Comparison of ENCODE assay signal across 8 cellular contexts in the genomic region with DNA sequence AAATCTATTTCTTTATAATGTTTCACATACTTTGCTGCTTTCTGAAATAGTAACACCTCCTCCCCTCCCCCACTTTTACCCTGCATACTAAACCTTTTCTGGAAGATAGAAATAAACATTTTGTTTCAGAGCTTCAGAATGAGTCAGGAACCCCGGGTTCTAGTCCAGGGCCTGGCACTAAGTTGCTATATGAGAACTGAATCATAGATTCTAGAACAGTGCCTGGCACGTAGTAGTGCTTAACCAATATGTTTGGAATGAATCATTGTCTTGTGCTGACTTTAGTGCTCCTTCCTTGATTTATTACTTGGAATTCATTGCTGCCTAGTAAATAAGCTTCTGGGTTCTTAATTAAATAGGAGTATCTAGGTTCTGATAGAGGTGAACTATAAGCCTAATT. TPM values are rescaled to one million over a fixed set of nuclear protein-coding genes. Genes with fewer than 3 reads are reported as not detected.
DNase-seq lines count a peak whose midpoint lies in the region; ATAC-seq and TF ChIP-seq lines count a peak whose summit lies in the region.

No MANE protein-coding gene starts in this region.

- no peaks in the 10 kb centered on the region for H3K27me3 ChIP-seq in MM.1S (replicated peaks; ENCODE audit: insufficient read depth, low read length)

- peaks cover 91% of the 10 kb centered on the region for H3K79me2 ChIP-seq in MM.1S (ENCODE audit: low read length)

- H3K27ac ChIP-seq in MM.1S (ENCODE audit: low read length), result no peak overlapping the region

- no peaks in the 10 kb centered on the region for H3K9me2 ChIP-seq in MM.1S (replicated peaks; ENCODE audit: insufficient read depth, low read length)

- H3K9ac ChIP-seq in MM.1S (ENCODE audit: low read length), result no peak overlapping the region

- peaks cover 88% of the 10 kb centered on the region for H3K4me1 Mint-ChIP-seq in activated CD8-positive, alpha-beta T cell treated with anti-CD3 and anti-CD28 coated beads for 36 hours (ENCODE audit: low read depth)
- peaks cover 84% of the 10 kb centered on the region for H3K4me1 Mint-ChIP-seq in stimulated activated naive CD8-positive, alpha-beta T cell treated with anti-CD3 and anti-CD28 coated beads, Interleukin-15, amount 100 ng/mL, for 72 hours

- peak overlapping the region; percentile 45 for H3K4me3 Mint-ChIP-seq in activated CD8-positive, alpha-beta T cell treated with anti-CD3 and anti-CD28 coated beads for 36 hours
- peak overlapping the region; percentile 56 to 78 for H3K4me3 Mint-ChIP-seq in stimulated activated naive CD8-positive, alpha-beta T cell treated with anti-CD3 and anti-CD28 coated beads, Interleukin-15, amount 100 ng/mL, for 72 hours

- no peaks in the 10 kb centered on the region; the same call in 1 of the 2 replicates for H4K20me1 ChIP-seq in MM.1S (ENCODE audit: insufficient read depth, low read length)

- H3K4me1 ChIP-seq in MM.1S (ENCODE audit: low read length), result no peaks in the 10 kb centered on the region

- H3F3A ChIP-seq in MM.1S (ENCODE audit: insufficient read depth, low read length), result no peaks in the 10 kb centered on the region

- H3K27me3 Mint-ChIP-seq in activated CD8-positive, alpha-beta T cell treated with anti-CD3 and anti-CD28 coated beads for 36 hours, result no peaks in the 10 kb centered on the region
- H3K27me3 Mint-ChIP-seq in stimulated activated naive CD8-positive, alpha-beta T cell treated with anti-CD3 and anti-CD28 coated beads, Interleukin-15, amount 100 ng/mL, for 72 hours, result no peaks in the 10 kb centered on the region

- intact Hi-C loops in activated CD8-positive, alpha-beta T cell treated with anti-CD3 and anti-CD28 coated beads for 36 hours (cut with micrococcal nuclease), result loop anchor here (5.0 kb wide), 1 partner anchor 304 kb away; no protein-coding TSS in a partner anchor

- no peak overlapping the region for H2AFZ ChIP-seq in MM.1S (ENCODE audit: low read length)

- peaks cover 4% of the 10 kb centered on the region for H3K9me3 Mint-ChIP-seq in activated CD8-positive, alpha-beta T cell treated with anti-CD3 and anti-CD28 coated beads for 36 hours
- peaks cover 7 to 9% of the 10 kb centered on the region in 2 donors for H3K9me3 Mint-ChIP-seq in stimulated activated naive CD8-positive, alpha-beta T cell treated with anti-CD3 and anti-CD28 coated beads, Interleukin-15, amount 100 ng/mL, for 72 hours

- no peaks in the 10 kb centered on the region for H3K9me3 ChIP-seq in MM.1S (replicated peaks; ENCODE audit: insufficient read depth, low read length)

- H3K27ac Mint-ChIP-seq in activated CD8-positive, alpha-beta T cell treated with anti-CD3 and anti-CD28 coated beads for 36 hours, result peak overlapping the region; percentile 95
- peak overlapping the region; percentile 56 to 95 for H3K27ac Mint-ChIP-seq in stimulated activated naive CD8-positive, alpha-beta T cell treated with anti-CD3 and anti-CD28 coated beads, Interleukin-15, amount 100 ng/mL, for 72 hours

- DNase-seq in activated CD4-positive, alpha-beta T cell treated with anti-CD3 and anti-CD28 coated beads for 24 hours (ENCODE audit: low read depth in 2 of 2), result peak; percentile 25 to 55
- no peak for DNase-seq in activated CD4-positive, alpha-beta T cell treated with anti-CD3 and anti-CD28 coated beads for 1 hour
- DNase-seq in activated CD8-positive, alpha-beta T cell treated with anti-CD3 and anti-CD28 coated beads for 36 hours, result peak; percentile 82
- DNase-seq in iris pigment epithelial cell (ENCODE audit: low read depth), result peak; percentile 88
- DNase-seq in stimulated activated naive CD8-positive, alpha-beta T cell treated with anti-CD3 and anti-CD28 coated beads, Interleukin-15, amount 100 ng/mL, for 72 hours, result peak; percentile 52 to 75
- DNase-seq in dedifferentiated amniotic fluid mesenchymal stem cell (ENCODE audit: extremely low spot score), result no peak
- DNase-seq in MM.1S, result no peak

- no peak overlapping the region for H3K4me2 ChIP-seq in MM.1S (ENCODE audit: low read depth, low read length)

- no peak for TF ChIP-seq CTCF in activated CD8-positive, alpha-beta T cell treated with anti-CD3 and anti-CD28 coated beads for 36 hours (IDR thresholded peaks at IDR 0.05)
- TF ChIP-seq CTCF in MM.1S (IDR thresholded peaks at IDR 0.05; ENCODE audit: low read length), result no peak

- POLR2A ChIA-PET in activated CD8-positive, alpha-beta T cell treated with anti-CD3 and anti-CD28 coated beads for 36 hours (lab: Charles Lee), result interaction anchor here (0.9 to 3.1 kb wide), 8 partner anchors 9 to 275 kb away, joined by 3 to 23 read pairs (median 4); no protein-coding TSS in a partner anchor

- peaks cover 39% of the 10 kb centered on the region for H3K36me3 Mint-ChIP-seq in activated CD8-positive, alpha-beta T cell treated with anti-CD3 and anti-CD28 coated beads for 36 hours (ENCODE audit: low read depth)

- ATAC-seq in activated CD8-positive, alpha-beta T cell treated with anti-CD3 and anti-CD28 coated beads for 36 hours, result peak; percentile 91
- ATAC-seq in stimulated activated naive CD8-positive, alpha-beta T cell treated with anti-CD3 and anti-CD28 coated beads, Interleukin-15, amount 100 ng/mL, for 72 hours, result peak; percentile 99
- ATAC-seq in HG02623 (IDR thresholded peaks at IDR 0.05; ENCODE audit: unreplicated experiment), result no peak

- H3K4me3 ChIP-seq in MM.1S (ENCODE audit: low read length), result no peak overlapping the region

- H3K36me3 ChIP-seq in MM.1S (replicated peaks; ENCODE audit: insufficient read depth, low read length), result no peaks in the 10 kb centered on the region

- CTCF ChIA-PET in activated CD8-positive, alpha-beta T cell treated with anti-CD3 and anti-CD28 coated beads for 36 hours (lab: Charles Lee), result interaction anchor here (1.8 kb wide), 1 partner anchor 254 kb away, joined by 5 read pairs; no protein-coding TSS in a partner anchor

RNA-seq across cellular contexts. Expression of a gene that starts 18.4 kb away (rescaled TPM):
- total RNA-seq in activated CD8-positive, alpha-beta T cell treated with anti-CD3 and anti-CD28 coated beads for 36 hours, result 10 to 100 TPM; 64.8 to 69.1 TPM

Comparison
In these comparisons a context has a peak if more than half of its experiments do, and no peak if none do; other contexts are left out.
1. DNase-seq: peak in activated CD4-positive, alpha-beta T cell treated with anti-CD3 and anti-CD28 coated beads for 24 hours (2 of 2), activated CD8-positive, alpha-beta T cell treated with anti-CD3 and anti-CD28 coated beads for 36 hours (single experiment), iris pigment epithelial cell (single experiment) and stimulated activated naive CD8-positive, alpha-beta T cell treated with anti-CD3 and anti-CD28 coated beads, Interleukin-15, amount 100 ng/mL, for 72 hours (2 of 2); none in activated CD4-positive, alpha-beta T cell treated with anti-CD3 and anti-CD28 coated beads for 1 hour (single experiment), dedifferentiated amniotic fluid mesenchymal stem cell (single experiment) and MM.1S (single experiment).